20 cellular contexts compared by ENCODE assay signal in the genomic region with DNA sequence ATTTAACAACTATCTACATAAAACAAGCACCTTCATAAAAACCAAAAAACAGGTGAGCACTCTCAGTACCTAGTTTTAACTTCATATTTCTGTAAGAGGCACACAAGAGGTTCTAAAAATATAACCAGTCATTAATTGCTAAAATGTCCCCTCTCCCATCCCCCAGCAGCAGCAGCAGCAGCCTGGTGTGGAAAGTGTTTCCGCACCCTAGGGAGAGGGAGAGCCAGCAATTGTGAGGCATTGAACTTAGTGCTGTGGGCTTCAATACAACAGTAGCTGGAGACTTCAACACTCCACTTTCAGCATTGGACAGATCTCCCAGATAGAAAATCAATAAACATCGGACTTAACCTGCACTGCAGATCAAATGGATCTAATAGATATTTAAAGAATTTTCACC.
DNase-seq lines count a peak whose midpoint lies in the region; ATAC-seq, FAIRE-seq and TF ChIP-seq lines count a peak whose summit lies in the region.
"Had no signal": no experiment of that assay in that cellular context is flagged by ENCODE, and none has a peak within 500 bp of the region (broad histone marks: within the 10 kb centered on the region; RNA-seq: fewer than 3 reads in every experiment).

No MANE protein-coding gene starts in this region.

- no peak overlapping the region for H3K4ac ChIP-seq in H9 (ENCODE audit: low read depth, low read length)

- H3K18ac ChIP-seq in H9 (ENCODE audit: insufficient read length, low read depth, low read length) = no peak overlapping the region

- H2BK120ac ChIP-seq in H9 (ENCODE audit: low read depth, low read length, poor library complexity, severe bottlenecking) = no peak overlapping the region

- TF ChIP-seq CTCF in H9 (conservative IDR thresholded peaks at IDR 0.05) = no peak
- no peak for TF ChIP-seq CTCF in K562 (IDR thresholded peaks at IDR 0.05 in 2 of 3, conservative IDR thresholded peaks at IDR 0.05 in 1 of 3; ENCODE audit: insufficient read depth in 2 of 3, low read depth in 1 of 3, low read length in 3 of 3)

- no peak for ATAC-seq in K562
- ATAC-seq in esophagus mucosa = no peak
- ATAC-seq in GM19328 (IDR thresholded peaks at IDR 0.05; ENCODE audit: unreplicated experiment) = no peak
- ATAC-seq: CD8-positive, alpha-beta T cell; HepG2 had no signal

- no peaks in the 10 kb centered on the region for H3K23me2 ChIP-seq in H9 (ENCODE audit: insufficient read length, low read depth, low read length, poor library complexity, severe bottlenecking)

- H3K27ac Mint-ChIP-seq in H9 = peak overlapping the region in 2 of 3 experiments; percentile 21 to 52; a peak in 2 of 7 replicates
- H3K27ac Mint-ChIP-seq: CD14-positive monocyte; CD8-positive, alpha-beta T cell had no signal

- H3K36me3 Mint-ChIP-seq in H9 (ENCODE audit: insufficient read depth in 1 of 3, low read depth in 3 of 3) = no peaks in the 10 kb centered on the region; a peak in 1 of 7 replicates
- H3K36me3 Mint-ChIP-seq: CD14-positive monocyte; CD8-positive, alpha-beta T cell had no signal

- DNase-seq in NCI-H146 (lab: John Stamatoyannopoulos, UW) (peak; percentile 2), NCI-H146 treated with DMSO at 0.1 percent for 48 hours (lab: John Stamatoyannopoulos, UW; ENCODE audit: unreplicated experiment) (no peak), H9 (no peak), K562 (ENCODE audit: extremely low read depth in 1 of 4, low spot score in 3 of 4) (no peak), H4 (ENCODE audit: low spot score) (no peak)
- DNase-seq: CD8-positive, alpha-beta T cell; COR-L47; DMS153; DMS79 treated with DMSO at 0.1 percent for 48 hours; EL; GOT3 had no signal

- H2BK15ac ChIP-seq in H9 (ENCODE audit: low read depth, low read length) = no peak overlapping the region

- no peak overlapping the region for H3T11ph ChIP-seq in H9 (ENCODE audit: low read length)

- no peaks in the 10 kb centered on the region for H3K27me3 Mint-ChIP-seq in H9 (ENCODE audit: low read depth)

- TF ChIP-seq POLR2A in K562 (conservative IDR thresholded peaks at IDR 0.05) = no peak

- TF ChIP-seq RAD21 in K562 (CRISPR knock-in tag; conservative IDR thresholded peaks at IDR 0.05 in 1 of 2, IDR thresholded peaks at IDR 0.05 in 1 of 2) = no peak

- H3K4me1 ChIP-seq in H9 (ENCODE audit: insufficient read depth, low read length) = no peaks in the 10 kb centered on the region; the same call in 1 of the 2 replicates
- no peaks in the 10 kb centered on the region for H3K4me1 ChIP-seq in K562 (replicated peaks in 1 of 2; ENCODE audit: control insufficient read depth in 2 of 2, insufficient read depth in 2 of 2, low read length in 2 of 2)
- peaks cover 8% of the 10 kb centered on the region; the same call in 1 of the 2 replicates for H3K4me1 ChIP-seq in iPS-20b (ENCODE audit: insufficient read depth, low read length)

- H3K56ac ChIP-seq in H9 (ENCODE audit: insufficient read length, low read depth, low read length) = no peak overlapping the region

- H2AFZ ChIP-seq in H9 (ENCODE audit: low read length) = peak overlapping the region; percentile 22
- H2AFZ ChIP-seq in K562 (ENCODE audit: low read depth, low read length) = peak overlapping the region; percentile 57; the same call in 1 of the 2 replicates

- no peaks in the 10 kb centered on the region for H4K20me1 ChIP-seq in H9 (ENCODE audit: control insufficient read depth, insufficient read depth, insufficient read length)
- no peaks in the 10 kb centered on the region for H4K20me1 ChIP-seq in K562 (replicated peaks; ENCODE audit: control insufficient read depth, insufficient read depth, low read length)

- H4K5ac ChIP-seq in H9 (ENCODE audit: insufficient read length, low read depth, low read length) = no peak overlapping the region

- no peak overlapping the region for H3K4me3 Mint-ChIP-seq in H9
- H3K4me3 Mint-ChIP-seq: CD14-positive monocyte; CD8-positive, alpha-beta T cell had no signal

- TF ChIP-seq EP300 in K562 (IDR thresholded peaks at IDR 0.05; ENCODE audit: low read length) = no peak

- peaks cover 7 to 9% of the 10 kb centered on the region in 2 experiments for H3K4me1 Mint-ChIP-seq in H9
- H3K4me1 Mint-ChIP-seq: CD14-positive monocyte had no signal

- no peaks in the 10 kb centered on the region for H3K79me1 ChIP-seq in H9 (ENCODE audit: insufficient read depth, low read depth, low read length, poor library complexity, severe bottlenecking)

- WGBS in H9 (ENCODE audit: extremely low coverage, insufficient read length, low lambda C conversion rate) = no CpG with 5 or more reads among the region's 2 CpGs
- WGBS in K562 (ENCODE audit: insufficient coverage, low coverage, missing lambda C conversion rate) = 22% methylated on average over 2 of the region's 2 CpGs

- H3K4me2 ChIP-seq in H9 (ENCODE audit: insufficient read depth, insufficient read length, low read length) (no peak overlapping the region), K562 (ENCODE audit: insufficient read depth, low read length) (no peak overlapping the region)

- no peak overlapping the region for H2BK5ac ChIP-seq in H9 (ENCODE audit: insufficient read length, low read length)

- H3K27me3 ChIP-seq in H9 (ENCODE audit: insufficient read depth, low read length) = no peaks in the 10 kb centered on the region
- no peaks in the 10 kb centered on the region for H3K27me3 ChIP-seq in K562 (ENCODE audit: control insufficient read depth in 2 of 2, insufficient read depth in 2 of 2, low read length in 2 of 2)
- no peaks in the 10 kb centered on the region for H3K27me3 ChIP-seq in iPS-20b (ENCODE audit: insufficient read depth, low read length)

- H3K4me3 ChIP-seq in K562 (no peak overlapping the region), iPS-20b (ENCODE audit: low read length) (0 out of 2 replicates have a peak overlapping the region, but pooled peaks have one; percentile 5)

- no peaks in the 10 kb centered on the region for H3K36me3 ChIP-seq in K562 (ENCODE audit: control insufficient read depth, insufficient read depth, low read length)
- H3K36me3 ChIP-seq in iPS-20b (ENCODE audit: insufficient read depth, low read depth, low read length) = no peaks in the 10 kb centered on the region

- no peaks in the 10 kb centered on the region for H3K9me3 Mint-ChIP-seq in H9

- no TSS peak for BruUV-seq in K562 (replicated peaks; lab: Mats Ljungman, UMichigan)

- H2BK20ac ChIP-seq in H9 (ENCODE audit: low read depth, low read length, poor library complexity, severe bottlenecking) = no peak overlapping the region

- H3K79me2 ChIP-seq in H9 (ENCODE audit: insufficient read depth, low read length) (no peaks in the 10 kb centered on the region), K562 (ENCODE audit: control insufficient read depth, insufficient read depth, low read length) (no peaks in the 10 kb centered on the region)

- H3K9me1 ChIP-seq in K562 (ENCODE audit: control insufficient read depth, insufficient read depth, low read length) = no peaks in the 10 kb centered on the region

- no peak overlapping the region for H2AK5ac ChIP-seq in H9 (ENCODE audit: insufficient read length, low read length)

- intact Hi-C loops in K562 (cut with micrococcal nuclease) = no loop called here

- POLR2A ChIA-PET in K562 (lab: Yijun Ruan, JAX) = no interaction called here

- in situ Hi-C loops in K562 (cut with MboI) = no loop called here

- H3K27ac ChIP-seq in H9 (ENCODE audit: insufficient read length, low read depth, low read length) = no peak overlapping the region
- H3K27ac ChIP-seq in K562 (ENCODE audit: extremely low read depth, low read depth, low read length) = no peak overlapping the region
- no peak overlapping the region for H3K27ac ChIP-seq in iPS-20b (ENCODE audit: low read length)
- H3K27ac ChIP-seq: 22Rv1 had no signal

- H4K91ac ChIP-seq in H9 (ENCODE audit: insufficient read length, low read depth, low read length) = no peak overlapping the region

- no peak overlapping the region for H4K8ac ChIP-seq in H9 (replicated peaks; ENCODE audit: insufficient read length, low read depth, low read length)

- H3K23ac ChIP-seq in H9 (ENCODE audit: insufficient read length, low read depth, low read length) = no peak overlapping the region

- no peak for FAIRE-seq in K562 (lab: Jason Lieb, UNC)
- FAIRE-seq: D721Med, GM12891, HepG2, HTR-8/SVneo had no signal

- no peak overlapping the region for H2BK12ac ChIP-seq in H9 (ENCODE audit: insufficient read length, low read depth, low read length)

- CTCF ChIA-PET in K562 (lab: Yijun Ruan, JAX; ENCODE audit: low intra/inter-chr PET ratio) = no interaction called here

- H3K9ac ChIP-seq in H9 (ENCODE audit: extremely low read depth, insufficient read length, low read length) = no peak overlapping the region
- H3K9ac ChIP-seq in K562 (ENCODE audit: insufficient read depth in 1 of 2, low read depth in 2 of 2, low read length in 2 of 2) = no peak overlapping the region
- H3K9ac ChIP-seq in iPS-20b (ENCODE audit: low read depth, low read length) = peak overlapping the region; percentile 11; the same call in 1 of the 2 replicates

- H3K14ac ChIP-seq in H9 (ENCODE audit: insufficient read depth, low read length) = no peak overlapping the region

- no peaks in the 10 kb centered on the region for H3K9me3 ChIP-seq in H9 (ENCODE audit: control insufficient read depth, low read depth, low read length)
- H3K9me3 ChIP-seq in K562 (replicated peaks; ENCODE audit: control insufficient read depth, insufficient read depth, low read depth, low read length) = no peaks in the 10 kb centered on the region
- no peaks in the 10 kb centered on the region for H3K9me3 ChIP-seq in iPS-20b (ENCODE audit: insufficient read depth, low read depth, low read length)

TF ChIP-seq in K562, 482 proteins besides CTCF, POLR2A, EP300 and RAD21 (continues in another document):
- TF ChIP-seq CEBPG (CRISPR knock-in tag; IDR thresholded peaks at IDR 0.05) = no peak
- no peak for TF ChIP-seq CEBPG (tag; conservative IDR thresholded peaks at IDR 0.05 in 1 of 2, IDR thresholded peaks at IDR 0.05 in 1 of 2)
- no peak for TF ChIP-seq ZNF507 (tag; conservative IDR thresholded peaks at IDR 0.05)
- no peak for TF ChIP-seq ZNF263 (CRISPR knock-in tag; IDR thresholded peaks at IDR 0.05; ENCODE audit: borderline replicate concordance)
- TF ChIP-seq PHB (CRISPR knock-in tag; IDR thresholded peaks at IDR 0.05) = no peak
- TF ChIP-seq SAP30 (IDR thresholded peaks at IDR 0.05; ENCODE audit: borderline replicate concordance, insufficient read depth, low read depth, low read length, poor library complexity, severe bottlenecking) = no peak
- TF ChIP-seq, protein P1, sequence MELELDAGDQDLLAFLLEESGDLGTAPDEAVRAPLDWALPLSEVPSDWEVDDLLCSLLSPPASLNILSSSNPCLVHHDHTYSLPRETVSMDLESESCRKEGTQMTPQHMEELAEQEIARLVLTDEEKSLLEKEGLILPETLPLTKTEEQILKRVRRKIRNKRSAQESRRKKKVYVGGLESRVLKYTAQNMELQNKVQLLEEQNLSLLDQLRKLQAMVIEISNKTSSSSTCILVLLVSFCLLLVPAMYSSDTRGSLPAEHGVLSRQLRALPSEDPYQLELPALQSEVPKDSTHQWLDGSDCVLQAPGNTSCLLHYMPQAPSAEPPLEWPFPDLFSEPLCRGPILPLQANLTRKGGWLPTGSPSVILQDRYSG (tag; conservative IDR thresholded peaks at IDR 0.05; ENCODE audit: low read depth) = no peak
- no peak for TF ChIP-seq SAFB2 (IDR thresholded peaks at IDR 0.05; ENCODE audit: borderline replicate concordance, low read depth, low read length, severe bottlenecking)
